Comparison of ENCODE assay signal across 18 cellular contexts in genomic region chr1:58190614-58191013, GRCh38.
"Had no signal": no experiment of that assay in that cellular context is flagged by ENCODE, and none has a peak within 500 bp of the region (broad histone marks: within the 10 kb centered on the region; RNA-seq: fewer than 3 reads in every experiment).

No MANE protein-coding gene starts in this region.

- DNase-seq: activated CD4-positive, alpha-beta memory T cell treated with anti-CD3 and anti-CD28 coated beads for 36 hours; activated CD4-positive, alpha-beta T cell treated with anti-CD3 and anti-CD28 coated beads for 4 hours; activated gamma-delta T cell treated with Interleukin-2 at 50 U/mL for 16 hours; activated T-cell treated with anti-CD3 and anti-CD28 coated beads for 4 hours; adrenal gland; effector CD8-positive, alpha-beta T cell; esophagus squamous epithelium; hippocampal formation; left cardiac atrium; lower lobe of right lung; naive thymus-derived CD8-positive, alpha-beta T cell; posterior cingulate gyrus; stimulated activated naive CD8-positive, alpha-beta T cell treated with anti-CD3 and anti-CD28 coated beads, Interleukin-15, Interleukin-2, amounts not matched to agents 100 U/mL and 50 U/mL, for 24 hours had no signal

- H3K36me3 Mint-ChIP-seq: activated CD4-positive, alpha-beta memory T cell treated with anti-CD3 and anti-CD28 coated beads for 36 hours; activated naive CD4-positive, alpha-beta T cell treated with anti-CD3 and anti-CD28 coated beads, Interleukin-2, amount 50 U/mL, for 72 hours; WTC11 had no signal

- H3K27me3 ChIP-seq: adrenal gland, esophagus squamous epithelium, tibial nerve had no signal

- H3K4me1 ChIP-seq: adrenal gland, esophagus squamous epithelium, lower lobe of right lung, tibial nerve had no signal

- H3K4me3 ChIP-seq: adrenal gland, esophagus squamous epithelium, lower lobe of right lung, tibial nerve had no signal

- H3K27ac ChIP-seq: adrenal gland, esophagus squamous epithelium, lower lobe of right lung, tibial nerve had no signal

- H3K36me3 ChIP-seq: adrenal gland, esophagus squamous epithelium, lower lobe of right lung, tibial nerve had no signal

- H3K4me1 Mint-ChIP-seq: naive thymus-derived CD8-positive, alpha-beta T cell had no signal

- H3K9me3 Mint-ChIP-seq: activated CD4-positive, alpha-beta memory T cell treated with anti-CD3 and anti-CD28 coated beads for 36 hours; activated naive CD4-positive, alpha-beta T cell treated with anti-CD3 and anti-CD28 coated beads, Interleukin-2, amount 50 U/mL, for 72 hours; activated T-helper 1 cell treated with anti-CD3 and anti-CD28 coated beads, Interleukin-12 subunit alpha, Interleukin-12 subunit beta, Interleukin-2, Interleukin-4 antibody, amounts not matched to agents 30 ng/mL and 10 ng/mL and 1 ng/mL, durations not matched to agents 14 hours and 24 hours and 36 hours; dendritic cell treated with granulocyte-macrophage colony-stimulating factor and Interleukin-4, amounts not matched to agents 40 ng/mL and 50 ng/mL, for 4 days had no signal

- H3K4me3 Mint-ChIP-seq: activated CD4-positive, alpha-beta memory T cell treated with anti-CD3 and anti-CD28 coated beads for 36 hours; activated T-helper 1 cell treated with anti-CD3 and anti-CD28 coated beads, Interleukin-12 subunit alpha, Interleukin-12 subunit beta, Interleukin-2, Interleukin-4 antibody, amounts not matched to agents 30 ng/mL and 10 ng/mL and 1 ng/mL, durations not matched to agents 14 hours and 24 hours and 36 hours; dendritic cell treated with granulocyte-macrophage colony-stimulating factor and Interleukin-4, amounts not matched to agents 40 ng/mL and 50 ng/mL, for 4 days; naive thymus-derived CD8-positive, alpha-beta T cell; WTC11 had no signal

- H3K27ac Mint-ChIP-seq: activated CD4-positive, alpha-beta memory T cell treated with anti-CD3 and anti-CD28 coated beads for 36 hours; activated T-helper 1 cell treated with anti-CD3 and anti-CD28 coated beads, Interleukin-12 subunit alpha, Interleukin-12 subunit beta, Interleukin-2, Interleukin-4 antibody, amounts not matched to agents 30 ng/mL and 10 ng/mL and 1 ng/mL, durations not matched to agents 14 hours and 24 hours and 36 hours; dendritic cell treated with granulocyte-macrophage colony-stimulating factor and Interleukin-4, amounts not matched to agents 40 ng/mL and 50 ng/mL, for 4 days; WTC11 had no signal

- H3K9me3 ChIP-seq: adrenal gland, esophagus squamous epithelium, lower lobe of right lung, tibial nerve had no signal
